In the genomic region with DNA sequence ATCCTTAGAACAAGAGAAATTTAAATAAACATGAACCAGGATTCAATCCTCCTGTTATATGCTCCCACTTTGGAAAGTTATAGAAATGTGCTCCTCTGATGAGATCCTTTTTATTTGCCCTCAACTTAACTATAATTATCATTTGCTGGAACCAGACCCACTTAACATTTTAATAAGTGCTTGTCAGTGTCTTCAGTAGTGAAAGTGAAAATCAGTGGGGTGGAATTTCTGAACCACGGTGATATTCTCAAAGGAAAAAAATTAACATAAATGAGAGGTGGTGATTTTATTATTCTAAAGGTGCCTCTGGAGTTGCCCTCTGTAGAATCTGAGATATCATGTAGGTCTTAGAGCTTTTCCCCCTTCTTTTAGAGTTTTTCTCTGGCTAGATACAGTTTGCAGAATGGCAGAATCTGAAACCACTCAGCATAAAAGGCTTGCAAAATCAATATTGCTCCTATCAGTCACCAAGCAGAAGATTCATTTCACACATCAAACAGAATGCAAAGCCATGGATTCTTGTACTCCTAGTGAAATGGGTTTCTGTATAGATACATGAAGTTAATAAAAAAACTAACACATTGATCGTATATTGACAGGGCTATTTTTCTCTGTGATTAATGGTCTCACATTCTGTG, we compare ENCODE assay signal across 20 cellular contexts.
DNase-seq lines count a peak whose midpoint lies in the region; ATAC-seq, FAIRE-seq and TF ChIP-seq lines count a peak whose summit lies in the region.
"Had no signal": no experiment of that assay in that cellular context is flagged by ENCODE, and none has a peak within 500 bp of the region (broad histone marks: within the 10 kb centered on the region; RNA-seq: fewer than 3 reads in every experiment).

No MANE protein-coding gene starts in this region.

- H3K27me3 ChIP-seq in liver (ENCODE audit: control insufficient read depth in 4 of 4, insufficient read depth in 4 of 4, low read length in 3 of 4): no peaks in the 10 kb centered on the region
- H3K27me3 ChIP-seq in HepG2 (ENCODE audit: control insufficient read depth in 1 of 2, insufficient read depth in 2 of 2, low read length in 2 of 2): no peaks in the 10 kb centered on the region
- no peaks in the 10 kb centered on the region for H3K27me3 ChIP-seq in Loucy (ENCODE audit: insufficient read depth, low read length, poor library complexity, severe bottlenecking)
- no peaks in the 10 kb centered on the region for H3K27me3 ChIP-seq in SJCRH30
- H3K27me3 ChIP-seq: BE2C had no signal

- H4K20me1 ChIP-seq in HepG2 (ENCODE audit: insufficient read depth, low read length) (no peaks in the 10 kb centered on the region), Loucy (ENCODE audit: insufficient read depth, low read length, poor library complexity, severe bottlenecking) (no peaks in the 10 kb centered on the region)

- no peaks in the 10 kb centered on the region for H3F3A ChIP-seq in Loucy (ENCODE audit: low read depth)

- CTCF ChIA-PET in HepG2 (lab: Yijun Ruan, JAX; ENCODE audit: low intra/inter-chr PET ratio, low total read pairs): no interaction called here

- no peak for TF ChIP-seq RAD21 in liver (IDR thresholded peaks at IDR 0.05)
- no peak for TF ChIP-seq RAD21 in HepG2 (CRISPR knock-in tag; IDR thresholded peaks at IDR 0.05)

- H3K9me3 ChIP-seq in liver (ENCODE audit: control insufficient read depth in 4 of 4, low read length in 3 of 4) (no peaks in the 10 kb centered on the region), HepG2 (ENCODE audit: low read length) (no peaks in the 10 kb centered on the region), Loucy (ENCODE audit: insufficient read depth, low read depth, low read length) (no peaks in the 10 kb centered on the region), SJCRH30 (replicated peaks) (no peaks in the 10 kb centered on the region)
- H3K9me3 ChIP-seq: BE2C had no signal

- H3K9me2 ChIP-seq in Loucy (replicated peaks; ENCODE audit: low read depth, low read length): no peaks in the 10 kb centered on the region

- WGBS in liver: 20% methylated on average over 2 of the region's 2 CpGs
- 6% methylated on average over 2 of the region's 2 CpGs for WGBS in HepG2 (ENCODE audit: low lambda C conversion rate)

- BruUV-seq in HepG2 (replicated peaks; lab: Mats Ljungman, UMichigan): no TSS peak

- H2AFZ ChIP-seq in HepG2 (ENCODE audit: low read length): no peak overlapping the region
- H2AFZ ChIP-seq in Loucy (ENCODE audit: low read length): peak overlapping the region; percentile 33; the same call in 1 of the 2 replicates

- H3K36me3 ChIP-seq in liver (ENCODE audit: control insufficient read depth in 4 of 4, insufficient read depth in 3 of 4, low read depth in 1 of 4, low read length in 3 of 4) (no peaks in the 10 kb centered on the region), HepG2 (replicated peaks in 1 of 2; ENCODE audit: control insufficient read depth in 1 of 2, insufficient read depth in 2 of 2, low read length in 2 of 2) (no peaks in the 10 kb centered on the region), Loucy (ENCODE audit: insufficient read depth, low read length) (no peaks in the 10 kb centered on the region), SJCRH30 (no peaks in the 10 kb centered on the region)
- H3K36me3 ChIP-seq: BE2C had no signal

- H3K9ac ChIP-seq in liver (ENCODE audit: low read depth in 1 of 2, low read length in 2 of 2) (peak overlapping the region in 1 of 2 donors; percentile 83), HepG2 (ENCODE audit: insufficient read depth, low read depth, low read length) (no peak overlapping the region), Loucy (ENCODE audit: low read depth, low read length, poor library complexity, severe bottlenecking) (no peak overlapping the region)

- H3K4me3 ChIP-seq in liver (ENCODE audit: low read depth in 1 of 3, low read length in 3 of 3) (peak overlapping the region; percentile 51 to 66 (median 59)), HepG2 (replicated peaks in 1 of 3; ENCODE audit: insufficient read depth in 1 of 3, low read depth in 2 of 3, low read length in 3 of 3) (no peak overlapping the region), Loucy (ENCODE audit: low read length, poor library complexity, severe bottlenecking) (no peak overlapping the region), SJCRH30 (no peak overlapping the region)

- peaks cover 0 to 7% (median 4%) of the 10 kb centered on the region in 4 donors for H3K4me1 ChIP-seq in liver (ENCODE audit: control insufficient read depth in 4 of 4, insufficient read depth in 4 of 4, low read length in 3 of 4)
- no peaks in the 10 kb centered on the region for H3K4me1 ChIP-seq in HepG2 (ENCODE audit: insufficient read depth, low read length)
- no peaks in the 10 kb centered on the region for H3K4me1 ChIP-seq in Loucy (ENCODE audit: insufficient read depth, low read length, poor library complexity, severe bottlenecking)
- no peaks in the 10 kb centered on the region for H3K4me1 ChIP-seq in SJCRH30
- H3K4me1 ChIP-seq: BE2C had no signal

- in situ Hi-C loops in HepG2 (cut with HindIII; ENCODE audit: extremely low pct_ligation_motif_present, low pct_unique_long_range_greater_than_20kb): no loop called here

- intact Hi-C loops in HepG2 (cut with micrococcal nuclease; ENCODE audit: unreplicated experiment): no loop called here

- FAIRE-seq in HepG2 (lab: Jason Lieb, UNC): no peak
- FAIRE-seq: A204.1, D721Med, GM19239, HTR-8/SVneo had no signal

- no peak for ATAC-seq in HepG2

- no peak for DNase-seq in HepG2 (ENCODE audit: low spot score)
- DNase-seq in retina: peak; percentile 16
- DNase-seq in SJCRH30: no peak
- DNase-seq in NCI-H1436 treated with DMSO at 0.1 percent for 48 hours (lab: John Stamatoyannopoulos, UW): no peak
- no peak for DNase-seq in activated naive CD4-positive, alpha-beta T cell treated with Interleukin-2 at 50 U/mL for 16 hours
- DNase-seq: BE2C; CD4-positive, alpha-beta memory T cell; COR-L47; DMS153; GF-D8; HCEC 1CT; HFFc6 had no signal

- H3K79me2 ChIP-seq in HepG2 (ENCODE audit: insufficient read depth, low read length): no peaks in the 10 kb centered on the region
- H3K79me2 ChIP-seq in Loucy (ENCODE audit: insufficient read depth, low read length): no peaks in the 10 kb centered on the region

- H3K4me2 ChIP-seq in HepG2 (ENCODE audit: low read depth, low read length): no peak overlapping the region
- peak overlapping the region; percentile 16 for H3K4me2 ChIP-seq in Loucy (ENCODE audit: low read depth, low read length, poor library complexity, severe bottlenecking)

- H3K27ac ChIP-seq in liver (ENCODE audit: low read depth in 1 of 2, low read length in 2 of 2) (peak overlapping the region; percentile 18 to 28), HepG2 (ENCODE audit: extremely low read length, insufficient read depth, low read length) (no peak overlapping the region), VCaP (0 out of 2 replicates have a peak overlapping the region, but pooled peaks have one; percentile 7), SJCRH30 (no peak overlapping the region)
- H3K27ac ChIP-seq: C4-2B had no signal

- TF ChIP-seq CTCF in liver (IDR thresholded peaks at IDR 0.05; ENCODE audit: low read depth, low read length, missing input control): no peak
- no peak for TF ChIP-seq CTCF in HepG2 (CRISPR knock-in tag; IDR thresholded peaks at IDR 0.05)
- TF ChIP-seq CTCF in Loucy (conservative IDR thresholded peaks at IDR 0.05; ENCODE audit: low read length): no peak
- TF ChIP-seq CTCF in VCaP (conservative IDR thresholded peaks at IDR 0.05): no peak

- no peak for TF ChIP-seq EP300 in HepG2 (IDR thresholded peaks at IDR 0.05; ENCODE audit: low read depth in 2 of 2, low read length in 2 of 2)
- no peak for TF ChIP-seq EP300 in HepG2 (CRISPR knock-in tag; IDR thresholded peaks at IDR 0.05; ENCODE audit: borderline replicate concordance)

- POLR2A ChIA-PET in HepG2 (lab: Yijun Ruan, JAX): no interaction called here

- TF ChIP-seq POLR2A in HepG2 (IDR thresholded peaks at IDR 0.05; ENCODE audit: insufficient read depth in 1 of 2, low read depth in 2 of 2, low read length in 2 of 2): no peak

TF ChIP-seq in liver, 16 proteins besides CTCF, POLR2A, EP300 and RAD21 (continues in another document):
- TF ChIP-seq, protein P1, sequence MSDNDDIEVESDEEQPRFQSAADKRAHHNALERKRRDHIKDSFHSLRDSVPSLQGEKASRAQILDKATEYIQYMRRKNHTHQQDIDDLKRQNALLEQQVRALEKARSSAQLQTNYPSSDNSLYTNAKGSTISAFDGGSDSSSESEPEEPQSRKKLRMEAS (IDR thresholded peaks at IDR 0.05): no peak
- peak; percentile 23 for TF ChIP-seq TAF1 (conservative IDR thresholded peaks at IDR 0.05)

TF ChIP-seq in HepG2, 621 proteins besides CTCF, POLR2A, EP300 and RAD21:
- TF ChIP-seq ZFP62 (CRISPR knock-in tag; IDR thresholded peaks at IDR 0.05) (no peak), TP53 (CRISPR knock-in tag; conservative IDR thresholded peaks at IDR 0.05) (no peak)
- TF ChIP-seq, protein P2, sequence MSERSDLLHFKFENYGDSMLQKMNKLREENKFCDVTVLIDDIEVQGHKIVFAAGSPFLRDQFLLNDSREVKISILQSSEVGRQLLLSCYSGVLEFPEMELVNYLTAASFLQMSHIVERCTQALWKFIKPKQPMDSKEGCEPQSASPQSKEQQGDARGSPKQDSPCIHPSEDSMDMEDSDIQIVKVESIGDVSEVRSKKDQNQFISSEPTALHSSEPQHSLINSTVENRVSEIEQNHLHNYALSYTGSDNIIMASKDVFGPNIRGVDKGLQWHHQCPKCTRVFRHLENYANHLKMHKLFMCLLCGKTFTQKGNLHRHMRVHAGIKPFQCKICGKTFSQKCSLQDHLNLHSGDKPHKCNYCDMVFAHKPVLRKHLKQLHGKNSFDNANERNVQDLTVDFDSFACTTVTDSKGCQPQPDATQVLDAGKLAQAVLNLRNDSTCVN (CRISPR knock-in tag; IDR thresholded peaks at IDR 0.05; ENCODE audit: borderline replicate concordance): no peak

Comparison
In these comparisons a context has a peak if more than half of its experiments do, and no peak if none do; other contexts are left out.
1. H3K27ac ChIP-seq: peak in liver (2 of 2) and VCaP (single experiment); none in HepG2 (single experiment) and SJCRH30 (single experiment).
2. H3K4me3 ChIP-seq: peak in liver (3 of 3); none in HepG2 (0 of 3), Loucy (single experiment) and SJCRH30 (single experiment).